Comparison of ENCODE assay signal across 8 cellular contexts in genomic region chr5:57179262-57179960, GRCh38. TPM values are rescaled to one million over a fixed set of nuclear protein-coding genes. Genes with fewer than 3 reads are reported as not detected.
A peak's percentile ranks its signal among the peaks of the same experiment; 100 is the strongest.
DNase-seq lines count a peak whose midpoint lies in the region; ATAC-seq lines count a peak whose summit lies in the region.

No MANE protein-coding gene starts in this region.

- ATAC-seq in Right ventricle myocardium superior (ENCODE audit: poor library complexity) (peak; percentile 27), Right ventricle myocardium inferior (no peak), HG02870 (IDR thresholded peaks at IDR 0.05; ENCODE audit: unreplicated experiment) (no peak), HG02759 (IDR thresholded peaks at IDR 0.05; ENCODE audit: unreplicated experiment) (no peak)

- no peak overlapping the region for H3K4me3 ChIP-seq in mucosa of stomach (ENCODE audit: low read length)

- intact Hi-C loops in Right ventricle myocardium superior (cut with DNase I) = loop anchor here (10.0 kb wide), 1 partner anchor 225 kb away; the partner anchor contains the start of gene MIER3
- intact Hi-C loops in Right ventricle myocardium inferior (cut with DNase I) = no loop called here

- DNase-seq in Right ventricle myocardium superior = no peak
- no peak for DNase-seq in Right ventricle myocardium inferior (ENCODE audit: missing footprints)
- no peak for DNase-seq in NCI-H2107 (lab: John Stamatoyannopoulos, UW)
- DNase-seq in midbrain (lab: John Stamatoyannopoulos, UW) = no peak

- H3K27me3 ChIP-seq in mucosa of stomach (ENCODE audit: control insufficient read depth, insufficient read depth, low read length) = no peaks in the 10 kb centered on the region

- no peaks in the 10 kb centered on the region for H3K36me3 ChIP-seq in mucosa of stomach (ENCODE audit: control insufficient read depth, insufficient read depth, low read length)

- peaks cover 26% of the 10 kb centered on the region for H3K4me1 ChIP-seq in mucosa of stomach (ENCODE audit: control insufficient read depth, insufficient read depth, low read length)

- no peaks in the 10 kb centered on the region for H3K9me3 ChIP-seq in mucosa of stomach (ENCODE audit: control insufficient read depth, low read length)

- peak overlapping the region; percentile 50 for H3K9ac ChIP-seq in mucosa of stomach (ENCODE audit: low read length)

- peak overlapping the region; percentile 4 for H3K27ac ChIP-seq in cingulate gyrus (ENCODE audit: low read depth, low read length)

RNA-seq across cellular contexts. Expression of gene GPBP1, which starts 5.6 kb away (rescaled TPM):
- total RNA-seq in Right ventricle myocardium superior = 54.0 TPM
- 58.9 TPM for total RNA-seq in Right ventricle myocardium inferior
